ENCODE assay signal across 26 cellular contexts in genomic region chr4:186009976-186010375, GRCh38.
"Had no signal": no experiment of that assay in that cellular context is flagged by ENCODE, and none has a peak within 500 bp of the region (broad histone marks: within the 10 kb centered on the region; RNA-seq: fewer than 3 reads in every experiment).

No MANE protein-coding gene starts in this region.

- H3K4me3 Mint-ChIP-seq: dendritic cell treated with granulocyte-macrophage colony-stimulating factor and Interleukin-4, amounts not matched to agents 40 ng/mL and 50 ng/mL, for 4 days; effector memory CD8-positive, alpha-beta T cell; endodermal cell had no signal

- H3K27me3 ChIP-seq: colonic mucosa, esophagus squamous epithelium, gastrocnemius medialis, gastroesophageal sphincter, heart left ventricle, heart right ventricle had no signal

- H3K4me3 ChIP-seq: colonic mucosa, coronary artery, dorsolateral prefrontal cortex, esophagus squamous epithelium, gastrocnemius medialis, gastroesophageal sphincter, heart left ventricle, heart right ventricle had no signal

- H3K9me3 ChIP-seq: colonic mucosa, esophagus squamous epithelium, gastrocnemius medialis, gastroesophageal sphincter, heart left ventricle, heart right ventricle had no signal

- H3K27ac ChIP-seq: colonic mucosa, coronary artery, dorsolateral prefrontal cortex, epithelial cell of prostate, esophagus squamous epithelium, foreskin keratinocyte, gastrocnemius medialis, gastroesophageal sphincter, heart left ventricle, heart right ventricle had no signal

- FAIRE-seq: colon, endometrium, endothelial cell of umbilical vein, frontal cortex had no signal

- H3K4me1 ChIP-seq: colonic mucosa, esophagus squamous epithelium, foreskin keratinocyte, gastrocnemius medialis had no signal

- H3K27me3 Mint-ChIP-seq: dendritic cell treated with granulocyte-macrophage colony-stimulating factor and Interleukin-4, amounts not matched to agents 40 ng/mL and 50 ng/mL, for 4 days had no signal

- H3K27ac Mint-ChIP-seq: dendritic cell treated with granulocyte-macrophage colony-stimulating factor and Interleukin-4, amounts not matched to agents 40 ng/mL and 50 ng/mL, for 4 days; effector memory CD8-positive, alpha-beta T cell; endodermal cell had no signal

- H3K36me3 ChIP-seq: colonic mucosa, esophagus squamous epithelium, gastrocnemius medialis, gastroesophageal sphincter, heart left ventricle, heart right ventricle had no signal

- DNase-seq: colonic mucosa; cortex of kidney; dermis blood vessel endothelial cell; dorsolateral prefrontal cortex; effector CD4-positive, alpha-beta T cell; effector CD8-positive, alpha-beta T cell; effector memory CD8-positive, alpha-beta T cell; endodermal cell; erythroblast; esophagus squamous epithelium; foreskin fibroblast; foreskin keratinocyte; foreskin melanocyte; gastrocnemius medialis; glutamatergic neuron; head of caudate nucleus; heart left ventricle; heart right ventricle had no signal

- H3K9me3 Mint-ChIP-seq: dendritic cell treated with granulocyte-macrophage colony-stimulating factor and Interleukin-4, amounts not matched to agents 40 ng/mL and 50 ng/mL, for 4 days; effector memory CD8-positive, alpha-beta T cell; endodermal cell had no signal
